In the genomic region with DNA sequence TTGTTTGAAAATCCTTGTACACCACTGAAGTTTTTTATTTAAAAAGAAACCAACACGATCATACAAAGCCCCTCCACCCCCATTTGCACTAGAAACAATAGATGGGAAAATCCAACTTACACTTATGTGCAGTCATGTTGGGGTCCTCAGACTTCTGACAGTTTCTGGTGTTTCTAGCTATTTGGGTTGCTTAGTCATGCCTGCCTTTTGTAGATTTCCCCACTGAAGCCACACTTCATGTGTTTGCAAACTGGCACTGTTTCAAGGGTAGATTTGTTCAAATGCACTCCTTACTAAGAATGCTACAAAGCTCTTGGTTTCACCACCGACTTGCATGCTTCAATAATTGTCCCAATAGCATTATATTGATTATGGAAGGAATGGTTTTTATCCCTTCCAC, we compare ENCODE assay signal across 3 cellular contexts.
TF ChIP-seq lines count a peak whose summit lies in the region.

No MANE protein-coding gene starts in this region.

TF ChIP-seq in H1, 55 proteins besides CTCF, POLR2A, EP300 and RAD21:
- TF ChIP-seq FOSL1 (IDR thresholded peaks at IDR 0.05; ENCODE audit: insufficient read depth, low read depth, low read length) (no peak), JUN (IDR thresholded peaks at IDR 0.05; ENCODE audit: low read depth, low read length) (no peak)

TF ChIP-seq in neural cell, 6 proteins besides CTCF, POLR2A, EP300 and RAD21:
- TF ChIP-seq TAF1 (IDR thresholded peaks at IDR 0.05; ENCODE audit: low read depth) (no peak), SMC3 (conservative IDR thresholded peaks at IDR 0.05; ENCODE audit: poor library complexity) (no peak), POLR2AphosphoS5 (IDR thresholded peaks at IDR 0.05) (no peak), EZH2 (IDR thresholded peaks at IDR 0.05; ENCODE audit: borderline replicate concordance, insufficient read depth, low read length, poor library complexity, severe bottlenecking) (no peak), MXI1 (conservative IDR thresholded peaks at IDR 0.05; ENCODE audit: poor library complexity, severe bottlenecking) (no peak)
- TF ChIP-seq, protein P1, sequence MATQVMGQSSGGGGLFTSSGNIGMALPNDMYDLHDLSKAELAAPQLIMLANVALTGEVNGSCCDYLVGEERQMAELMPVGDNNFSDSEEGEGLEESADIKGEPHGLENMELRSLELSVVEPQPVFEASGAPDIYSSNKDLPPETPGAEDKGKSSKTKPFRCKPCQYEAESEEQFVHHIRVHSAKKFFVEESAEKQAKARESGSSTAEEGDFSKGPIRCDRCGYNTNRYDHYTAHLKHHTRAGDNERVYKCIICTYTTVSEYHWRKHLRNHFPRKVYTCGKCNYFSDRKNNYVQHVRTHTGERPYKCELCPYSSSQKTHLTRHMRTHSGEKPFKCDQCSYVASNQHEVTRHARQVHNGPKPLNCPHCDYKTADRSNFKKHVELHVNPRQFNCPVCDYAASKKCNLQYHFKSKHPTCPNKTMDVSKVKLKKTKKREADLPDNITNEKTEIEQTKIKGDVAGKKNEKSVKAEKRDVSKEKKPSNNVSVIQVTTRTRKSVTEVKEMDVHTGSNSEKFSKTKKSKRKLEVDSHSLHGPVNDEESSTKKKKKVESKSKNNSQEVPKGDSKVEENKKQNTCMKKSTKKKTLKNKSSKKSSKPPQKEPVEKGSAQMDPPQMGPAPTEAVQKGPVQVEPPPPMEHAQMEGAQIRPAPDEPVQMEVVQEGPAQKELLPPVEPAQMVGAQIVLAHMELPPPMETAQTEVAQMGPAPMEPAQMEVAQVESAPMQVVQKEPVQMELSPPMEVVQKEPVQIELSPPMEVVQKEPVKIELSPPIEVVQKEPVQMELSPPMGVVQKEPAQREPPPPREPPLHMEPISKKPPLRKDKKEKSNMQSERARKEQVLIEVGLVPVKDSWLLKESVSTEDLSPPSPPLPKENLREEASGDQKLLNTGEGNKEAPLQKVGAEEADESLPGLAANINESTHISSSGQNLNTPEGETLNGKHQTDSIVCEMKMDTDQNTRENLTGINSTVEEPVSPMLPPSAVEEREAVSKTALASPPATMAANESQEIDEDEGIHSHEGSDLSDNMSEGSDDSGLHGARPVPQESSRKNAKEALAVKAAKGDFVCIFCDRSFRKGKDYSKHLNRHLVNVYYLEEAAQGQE (IDR thresholded peaks at IDR 0.05; ENCODE audit: borderline replicate concordance): no peak

TF ChIP-seq in SK-N-SH, 30 proteins besides CTCF, POLR2A, EP300 and RAD21:
- TF ChIP-seq SIN3A (IDR thresholded peaks at IDR 0.05; ENCODE audit: borderline replicate concordance, low read depth, low read length) (no peak), TAF1 (IDR thresholded peaks at IDR 0.05; ENCODE audit: borderline replicate concordance, low read depth, low read length) (no peak), NRF1 (IDR thresholded peaks at IDR 0.05; ENCODE audit: low read depth, low read length) (no peak), FOXJ3 (CRISPR knock-in tag; IDR thresholded peaks at IDR 0.05) (no peak), FOSL2 (IDR thresholded peaks at IDR 0.05; ENCODE audit: borderline replicate concordance, low read depth) (no peak), JUND (IDR thresholded peaks at IDR 0.05) (no peak), GATA2 (CRISPR knock-in tag; IDR thresholded peaks at IDR 0.05) (no peak), YY1 (IDR thresholded peaks at IDR 0.05; ENCODE audit: low read depth) (no peak), ELF1 (IDR thresholded peaks at IDR 0.05) (no peak)
- TF ChIP-seq, protein P2, sequence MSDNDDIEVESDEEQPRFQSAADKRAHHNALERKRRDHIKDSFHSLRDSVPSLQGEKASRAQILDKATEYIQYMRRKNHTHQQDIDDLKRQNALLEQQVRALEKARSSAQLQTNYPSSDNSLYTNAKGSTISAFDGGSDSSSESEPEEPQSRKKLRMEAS (IDR thresholded peaks at IDR 0.05; ENCODE audit: low read depth): no peak
- TF ChIP-seq, protein P3, sequence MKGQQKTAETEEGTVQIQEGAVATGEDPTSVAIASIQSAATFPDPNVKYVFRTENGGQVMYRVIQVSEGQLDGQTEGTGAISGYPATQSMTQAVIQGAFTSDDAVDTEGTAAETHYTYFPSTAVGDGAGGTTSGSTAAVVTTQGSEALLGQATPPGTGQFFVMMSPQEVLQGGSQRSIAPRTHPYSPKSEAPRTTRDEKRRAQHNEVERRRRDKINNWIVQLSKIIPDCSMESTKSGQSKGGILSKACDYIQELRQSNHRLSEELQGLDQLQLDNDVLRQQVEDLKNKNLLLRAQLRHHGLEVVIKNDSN (IDR thresholded peaks at IDR 0.05; ENCODE audit: borderline replicate concordance, low read depth): no peak
- TF ChIP-seq, protein P1 (IDR thresholded peaks at IDR 0.05; ENCODE audit: low read depth, low read length): no peak
- TF ChIP-seq, protein P4, sequence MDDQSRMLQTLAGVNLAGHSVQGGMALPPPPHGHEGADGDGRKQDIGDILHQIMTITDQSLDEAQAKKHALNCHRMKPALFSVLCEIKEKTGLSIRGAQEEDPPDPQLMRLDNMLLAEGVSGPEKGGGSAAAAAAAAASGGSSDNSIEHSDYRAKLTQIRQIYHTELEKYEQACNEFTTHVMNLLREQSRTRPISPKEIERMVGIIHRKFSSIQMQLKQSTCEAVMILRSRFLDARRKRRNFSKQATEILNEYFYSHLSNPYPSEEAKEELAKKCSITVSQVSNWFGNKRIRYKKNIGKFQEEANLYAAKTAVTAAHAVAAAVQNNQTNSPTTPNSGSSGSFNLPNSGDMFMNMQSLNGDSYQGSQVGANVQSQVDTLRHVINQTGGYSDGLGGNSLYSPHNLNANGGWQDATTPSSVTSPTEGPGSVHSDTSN (IDR thresholded peaks at IDR 0.05): no peak
- TF ChIP-seq, protein P5, sequence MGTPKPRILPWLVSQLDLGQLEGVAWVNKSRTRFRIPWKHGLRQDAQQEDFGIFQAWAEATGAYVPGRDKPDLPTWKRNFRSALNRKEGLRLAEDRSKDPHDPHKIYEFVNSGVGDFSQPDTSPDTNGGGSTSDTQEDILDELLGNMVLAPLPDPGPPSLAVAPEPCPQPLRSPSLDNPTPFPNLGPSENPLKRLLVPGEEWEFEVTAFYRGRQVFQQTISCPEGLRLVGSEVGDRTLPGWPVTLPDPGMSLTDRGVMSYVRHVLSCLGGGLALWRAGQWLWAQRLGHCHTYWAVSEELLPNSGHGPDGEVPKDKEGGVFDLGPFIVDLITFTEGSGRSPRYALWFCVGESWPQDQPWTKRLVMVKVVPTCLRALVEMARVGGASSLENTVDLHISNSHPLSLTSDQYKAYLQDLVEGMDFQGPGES (IDR thresholded peaks at IDR 0.05; ENCODE audit: low read depth, low read length): no peak
